ENCODE assay signal across 15 cellular contexts in genomic region chr2:206804326-206804725, GRCh38.
"Had no signal": no experiment of that assay in that cellular context is flagged by ENCODE, and none has a peak within 500 bp of the region (broad histone marks: within the 10 kb centered on the region; RNA-seq: fewer than 3 reads in every experiment).

No MANE protein-coding gene starts in this region.

- H3K4me3 ChIP-seq: psoas muscle, SK-N-MC, transverse colon had no signal

- H3K9me3 ChIP-seq: psoas muscle, transverse colon had no signal

- H3K27me3 ChIP-seq: foreskin keratinocyte, transverse colon had no signal

- DNase-seq: activated CD4-positive, alpha-beta T cell treated with anti-CD3 and anti-CD28 coated beads, Interleukin-2, amount 10 ng/mL, durations not matched to agents 7 days and 5 days; activated CD8-positive, alpha-beta memory T cell treated with anti-CD3 and anti-CD28 coated beads for 24 hours; activated naive CD4-positive, alpha-beta T cell treated with anti-CD3 and anti-CD28 coated beads, Interleukin-2, amount 10 ng/mL, durations not matched to agents 7 days and 5 days; activated T-cell treated with anti-CD3 and anti-CD28 coated beads for 4 hours; cerebellar nuclear complex; erythroblast; foreskin keratinocyte; head of caudate nucleus; nephron progenitor cell; psoas muscle; stimulated activated CD4-positive, alpha-beta T cell treated with anti-CD3 and anti-CD28 coated beads, Interleukin-4, amount 100 ng/mL, for 4 hours; stimulated activated naive CD8-positive, alpha-beta T cell treated with anti-CD3 and anti-CD28 coated beads, Interleukin-15, amount 100 ng/mL, for 72 hours; T-cell; transverse colon had no signal

- H3K27ac ChIP-seq: foreskin keratinocyte, psoas muscle, SK-N-MC, transverse colon had no signal

- H3K36me3 ChIP-seq: transverse colon had no signal

- H3K4me1 ChIP-seq: foreskin keratinocyte had no signal
